In the genomic region with DNA sequence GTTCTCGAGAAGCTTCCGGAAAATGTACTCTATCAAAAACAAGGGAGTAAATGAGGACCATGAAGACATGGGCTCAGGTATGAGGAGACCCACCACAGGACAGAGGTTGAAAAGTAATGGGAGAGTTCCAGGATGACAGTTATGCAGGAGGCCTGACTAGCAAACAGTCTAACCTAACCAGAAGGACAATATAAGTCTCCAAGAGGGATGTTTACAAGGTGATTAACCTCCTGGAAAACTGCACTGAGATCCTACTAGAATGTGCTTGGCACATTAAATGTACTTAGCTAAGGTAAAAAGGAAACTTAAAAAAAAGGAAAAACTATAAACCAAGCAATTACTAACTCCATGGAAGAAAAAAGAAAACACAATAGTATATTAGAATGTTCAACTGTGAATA, we compare ENCODE assay signal across 15 cellular contexts.
A peak's percentile ranks its signal among the peaks of the same experiment; 100 is the strongest.
DNase-seq lines count a peak whose midpoint lies in the region; ATAC-seq and TF ChIP-seq lines count a peak whose summit lies in the region.
"Had no signal": no experiment of that assay in that cellular context is flagged by ENCODE, and none has a peak within 500 bp of the region (broad histone marks: within the 10 kb centered on the region; RNA-seq: fewer than 3 reads in every experiment).

No MANE protein-coding gene starts in this region.

- H2AFZ ChIP-seq in PC-3 (ENCODE audit: low read length), result no peak overlapping the region
- H2AFZ ChIP-seq: GM23338 had no signal

- CTCF ChIA-PET in PC-3 (lab: Charles Lee), result no interaction called here

- no peaks in the 10 kb centered on the region for H3K9me3 ChIP-seq in PC-3 (ENCODE audit: low read length)

- no peaks in the 10 kb centered on the region for H4K20me1 ChIP-seq in PC-3 (ENCODE audit: low read length)

- no peak overlapping the region for H3K4me2 ChIP-seq in PC-3 (ENCODE audit: low read length)
- H3K4me2 ChIP-seq: GM23338 had no signal

- no peaks in the 10 kb centered on the region for H3F3A ChIP-seq in PC-3 (ENCODE audit: low read length, unreplicated experiment)

- no peaks in the 10 kb centered on the region for H3K79me2 ChIP-seq in PC-3 (ENCODE audit: low read length)

- H3K4me1 ChIP-seq in PC-3 (ENCODE audit: insufficient read depth, low read length), result peaks cover 13% of the 10 kb centered on the region; the same call in 1 of the 2 replicates

- peak overlapping the region; percentile 25 for H3K27ac ChIP-seq in PC-3 (ENCODE audit: low read length)

- no peaks in the 10 kb centered on the region for H3K27me3 ChIP-seq in PC-3 (ENCODE audit: low read length)

- no peak overlapping the region for H3K4me3 ChIP-seq in PC-3 (ENCODE audit: low read length)
- H3K4me3 ChIP-seq: GM23338 had no signal

- ATAC-seq in PC-3 (peak; percentile 97), left colon (peak; percentile 89)
- ATAC-seq: GM23338 had no signal

- no TSS peak for BruUV-seq in PC-3 (replicated peaks; lab: Mats Ljungman, UMichigan)

- intact Hi-C loops in PC-3 (cut with micrococcal nuclease), result no loop called here
- intact Hi-C loops in left colon (cut with DNase I, micrococcal nuclease), result no loop called here

- H3K36me3 ChIP-seq in PC-3 (ENCODE audit: low read depth, low read length), result no peaks in the 10 kb centered on the region; the same call in 1 of the 2 replicates

- POLR2A ChIA-PET in PC-3 (lab: Charles Lee; ENCODE audit: unreplicated experiment), result no interaction called here

- no peak overlapping the region for H3K9ac ChIP-seq in PC-3 (ENCODE audit: low read length)

- no peak for TF ChIP-seq CTCF in PC-3 (conservative IDR thresholded peaks at IDR 0.05; ENCODE audit: low read depth, low read length)

- DNase-seq in NCI-H69 (lab: John Stamatoyannopoulos, UW), result peak; percentile 10
- DNase-seq in PC-3, result peak; percentile 51
- no peak for DNase-seq in left colon
- DNase-seq in activated gamma-delta T cell treated with Interleukin-2 at 50 U/mL for 16 hours, result no peak
- no peak for DNase-seq in T-helper 2 cell
- no peak for DNase-seq in NCI-H774 (lab: John Stamatoyannopoulos, UW)
- DNase-seq: C1 segment of cervical spinal cord; Calu3; CD4-positive, alpha-beta memory T cell; COR-L47; DMS53; DMS79 treated with DMSO at 0.1 percent for 48 hours; GF-D8; H9 had no signal

- H3K9me2 ChIP-seq in PC-3 (replicated peaks; ENCODE audit: low read length), result no peaks in the 10 kb centered on the region

Comparison
In these comparisons a context has a peak if more than half of its experiments do, and no peak if none do; other contexts are left out.
1. DNase-seq: peak in NCI-H69 (single experiment) and PC-3 (single experiment); none in left colon (0 of 2), activated gamma-delta T cell treated with Interleukin-2 at 50 U/mL for 16 hours (single experiment), T-helper 2 cell (0 of 5) and NCI-H774 (single experiment).